Comparison of ENCODE assay signal across 8 cellular contexts in the genomic region with DNA sequence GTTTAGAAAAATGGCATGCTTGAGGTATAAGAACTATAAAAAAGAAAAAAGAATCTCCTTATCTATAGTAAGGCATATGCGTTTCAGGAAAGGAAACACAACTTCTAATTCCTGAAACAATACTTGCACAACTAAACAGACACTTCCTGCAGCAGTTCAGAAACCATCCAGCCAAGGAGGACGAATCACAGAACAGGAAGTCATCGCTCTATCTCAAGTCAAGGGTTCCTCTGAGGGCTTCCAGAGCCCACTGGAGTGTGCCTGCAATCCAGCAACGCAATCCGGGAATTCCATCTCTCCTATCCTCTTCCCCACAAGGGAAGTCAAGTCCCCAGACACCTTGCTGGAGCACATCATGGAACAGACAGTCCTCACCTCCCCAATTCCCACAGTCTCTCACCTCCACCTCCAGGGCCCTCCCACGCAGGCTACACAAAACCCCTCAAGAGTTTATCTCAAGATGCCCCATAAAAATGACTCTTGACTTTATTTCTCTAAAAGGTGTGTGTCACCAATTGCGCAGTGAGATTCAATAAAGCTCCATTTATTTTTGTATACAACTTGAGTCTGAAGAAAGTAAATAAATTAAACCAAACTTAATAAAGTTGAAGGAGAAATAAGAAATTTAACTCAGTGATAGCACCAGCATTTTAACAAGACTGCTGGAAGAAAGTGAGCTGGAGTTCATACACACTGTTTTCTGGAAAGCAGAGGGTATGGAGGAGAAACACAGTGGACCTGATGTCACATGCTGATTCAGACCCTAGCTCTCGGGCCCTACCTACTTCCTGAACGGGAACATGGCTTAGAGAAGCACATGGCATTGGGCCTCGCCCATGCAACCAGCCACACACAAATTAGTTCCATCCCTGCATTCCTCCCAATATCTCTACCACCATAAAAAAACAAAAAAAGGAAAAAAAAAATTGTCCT. TPM values are rescaled to one million over a fixed set of nuclear protein-coding genes. Genes with fewer than 3 reads are reported as not detected.
DNase-seq lines count a peak whose midpoint lies in the region; ATAC-seq lines count a peak whose summit lies in the region.

No MANE protein-coding gene starts in this region.

- no peak overlapping the region for H3K4me3 Mint-ChIP-seq in activated CD4-positive, alpha-beta T cell treated with anti-CD3 and anti-CD28 coated beads, Interleukin-2, amount 10 ng/mL, durations not matched to agents 7 days and 5 days
- no peak overlapping the region for H3K4me3 Mint-ChIP-seq in activated T-cell treated with anti-CD3 and anti-CD28 coated beads, Interleukin-2, amount 50 U/mL, for 24 hours

- H3K27ac ChIP-seq in substantia nigra (ENCODE audit: low read depth, low read length, poor library complexity, severe bottlenecking) = peak overlapping the region; percentile 6

- POLR2A ChIA-PET in activated CD4-positive, alpha-beta T cell treated with anti-CD3 and anti-CD28 coated beads, Interleukin-2, amount 10 ng/mL, durations not matched to agents 7 days and 5 days (lab: Charles Lee) = no interaction called here

- no peak for DNase-seq in activated CD4-positive, alpha-beta T cell treated with anti-CD3 and anti-CD28 coated beads, Interleukin-2, amount 10 ng/mL, durations not matched to agents 7 days and 5 days
- DNase-seq in activated CD4-positive, alpha-beta T cell treated with anti-CD3 and anti-CD28 coated beads for 48 hours = no peak
- DNase-seq in globus pallidus (ENCODE audit: low spot score) = peak; percentile 49
- DNase-seq in substantia nigra (lab: John Stamatoyannopoulos, UW) = peak in 1 of 49 donors; percentile 10
- no peak for DNase-seq in HuH-7 (ENCODE audit: low spot score)
- no peak for DNase-seq in NAMALWA (ENCODE audit: low spot score)
- DNase-seq in activated T-cell treated with anti-CD3 and anti-CD28 coated beads, Interleukin-2, amount 50 U/mL, for 24 hours = no peak

- peaks cover 10% of the 10 kb centered on the region for H3K36me3 Mint-ChIP-seq in activated CD4-positive, alpha-beta T cell treated with anti-CD3 and anti-CD28 coated beads, Interleukin-2, amount 10 ng/mL, durations not matched to agents 7 days and 5 days (ENCODE audit: low read depth)
- H3K36me3 Mint-ChIP-seq in activated T-cell treated with anti-CD3 and anti-CD28 coated beads, Interleukin-2, amount 50 U/mL, for 24 hours (ENCODE audit: low read depth) = peaks cover 1% of the 10 kb centered on the region

- H3K9me3 Mint-ChIP-seq in activated CD4-positive, alpha-beta T cell treated with anti-CD3 and anti-CD28 coated beads, Interleukin-2, amount 10 ng/mL, durations not matched to agents 7 days and 5 days = peaks cover 16% of the 10 kb centered on the region
- peaks cover 10% of the 10 kb centered on the region for H3K9me3 Mint-ChIP-seq in activated T-cell treated with anti-CD3 and anti-CD28 coated beads, Interleukin-2, amount 50 U/mL, for 24 hours

- H3K27me3 Mint-ChIP-seq in activated CD4-positive, alpha-beta T cell treated with anti-CD3 and anti-CD28 coated beads, Interleukin-2, amount 10 ng/mL, durations not matched to agents 7 days and 5 days = no peaks in the 10 kb centered on the region
- H3K27me3 Mint-ChIP-seq in activated T-cell treated with anti-CD3 and anti-CD28 coated beads, Interleukin-2, amount 50 U/mL, for 24 hours = no peaks in the 10 kb centered on the region

- CTCF ChIA-PET in activated CD4-positive, alpha-beta T cell treated with anti-CD3 and anti-CD28 coated beads, Interleukin-2, amount 10 ng/mL, durations not matched to agents 7 days and 5 days (lab: Charles Lee) = interaction anchor here (0.5 to 2.4 kb wide), 5 partner anchors 9 to 649 kb away, joined by 3 to 6 read pairs (median 4); no protein-coding TSS in a partner anchor

- peaks cover 18% of the 10 kb centered on the region for H3K4me1 Mint-ChIP-seq in activated CD4-positive, alpha-beta T cell treated with anti-CD3 and anti-CD28 coated beads, Interleukin-2, amount 10 ng/mL, durations not matched to agents 7 days and 5 days
- H3K4me1 Mint-ChIP-seq in activated T-cell treated with anti-CD3 and anti-CD28 coated beads, Interleukin-2, amount 50 U/mL, for 24 hours (ENCODE audit: low read depth) = peaks cover 30% of the 10 kb centered on the region

- peak; percentile 31 for ATAC-seq in HG03521 (IDR thresholded peaks at IDR 0.05; ENCODE audit: unreplicated experiment)

- H3K27ac Mint-ChIP-seq in activated CD4-positive, alpha-beta T cell treated with anti-CD3 and anti-CD28 coated beads, Interleukin-2, amount 10 ng/mL, durations not matched to agents 7 days and 5 days = peak overlapping the region; percentile 51
- H3K27ac Mint-ChIP-seq in activated T-cell treated with anti-CD3 and anti-CD28 coated beads, Interleukin-2, amount 50 U/mL, for 24 hours = no peak overlapping the region

RNA-seq across cellular contexts. Expression of gene SIPA1L2, which starts 39.9 kb away (rescaled TPM):
- under 1 TPM; 0.62 to 0.77 TPM for total RNA-seq in activated CD4-positive, alpha-beta T cell treated with anti-CD3 and anti-CD28 coated beads, Interleukin-2, amount 10 ng/mL, durations not matched to agents 7 days and 5 days
